In genomic region chr3:10471337-10471721, GRCh38 we compare ENCODE assay signal across 14 cellular contexts. TPM values are rescaled to one million over a fixed set of nuclear protein-coding genes. Genes with fewer than 3 reads are reported as not detected.
DNase-seq lines count a peak whose midpoint lies in the region; ATAC-seq and TF ChIP-seq lines count a peak whose summit lies in the region.
"Had no signal": no experiment of that assay in that cellular context is flagged by ENCODE, and none has a peak within 500 bp of the region (broad histone marks: within the 10 kb centered on the region; RNA-seq: fewer than 3 reads in every experiment).

No MANE protein-coding gene starts in this region.

- peaks cover 2% of the 10 kb centered on the region for H3K27me3 Mint-ChIP-seq in glutamatergic neuron (ENCODE audit: unreplicated experiment)

- no peaks in the 10 kb centered on the region for H3K9me3 ChIP-seq in gastrocnemius medialis
- H3K9me3 ChIP-seq in colonic mucosa = no peaks in the 10 kb centered on the region
- H3K9me3 ChIP-seq: BE2C, Peyer's patch had no signal

- no peak for TF ChIP-seq POLR2A in gastrocnemius medialis (IDR thresholded peaks at IDR 0.05)

- TF ChIP-seq CTCF in glutamatergic neuron (IDR thresholded peaks at IDR 0.05; ENCODE audit: partially characterized antibody, unreplicated experiment) = no peak
- no peak for TF ChIP-seq CTCF in gastrocnemius medialis (IDR thresholded peaks at IDR 0.05 in 4 of 5, conservative IDR thresholded peaks at IDR 0.05 in 1 of 5)
- no peak for TF ChIP-seq CTCF in colonic mucosa (IDR thresholded peaks at IDR 0.05)

- peaks cover 44 to 45% of the 10 kb centered on the region in 2 donors for H3K4me1 ChIP-seq in gastrocnemius medialis
- H3K4me1 ChIP-seq in colonic mucosa = no peaks in the 10 kb centered on the region
- H3K4me1 ChIP-seq: BE2C, Peyer's patch had no signal

- H3K27ac ChIP-seq in gastrocnemius medialis (peak overlapping the region; percentile 91 to 96 (median 94)), colonic mucosa (no peak overlapping the region)
- H3K27ac ChIP-seq: Peyer's patch had no signal

- DNase-seq in Right ventricle myocardium inferior (ENCODE audit: missing footprints) (peak; percentile 34), cardiac septum (ENCODE audit: low spot score) (no peak), NCI-H2227 treated with DMSO at 0.1 percent for 48 hours (lab: John Stamatoyannopoulos, UW) (peak; percentile 57), glutamatergic neuron (no peak), gastrocnemius medialis (peak in 1 of 2 donors; percentile 41), colonic mucosa (no peak)
- DNase-seq: BE2C; central memory CD4-positive, alpha-beta T cell; kidney glomerular epithelial cell; NCI-H2081; Peyer's patch had no signal

- ATAC-seq in Right ventricle myocardium inferior = no peak
- ATAC-seq in gastrocnemius medialis = peak in 1 of 2 donors; percentile 22
- ATAC-seq in GM19035 (IDR thresholded peaks at IDR 0.05; ENCODE audit: unreplicated experiment) = no peak
- no peak for ATAC-seq in HG02610 (IDR thresholded peaks at IDR 0.05; ENCODE audit: unreplicated experiment)
- ATAC-seq: esophagus mucosa had no signal

- peak overlapping the region; percentile 72 for H3K4me3 Mint-ChIP-seq in glutamatergic neuron (ENCODE audit: unreplicated experiment)

- in situ Hi-C loops in gastrocnemius medialis (cut with MboI; ENCODE audit: low sequenced_read_pairs in 4 of 4) = no loop called here

- intact Hi-C loops in Right ventricle myocardium inferior (cut with DNase I) = no loop called here
- intact Hi-C loops in cardiac septum (cut with DNase I) = no loop called here
- intact Hi-C loops in gastrocnemius medialis (cut with DNase I; ENCODE audit: low total_unique reads) = loop anchor here (5.0 kb wide), 1 partner anchor 46 kb away; no protein-coding TSS in a partner anchor
- intact Hi-C loops in colonic mucosa (cut with DNase I) = no loop called here

- H3K9ac ChIP-seq in colonic mucosa (ENCODE audit: low read depth in 2 of 2, low read length in 2 of 2) = no peak overlapping the region

- H3K27ac Mint-ChIP-seq in glutamatergic neuron (ENCODE audit: unreplicated experiment) = peak overlapping the region; percentile 93

- H3K36me3 ChIP-seq in gastrocnemius medialis (no peaks in the 10 kb centered on the region), colonic mucosa (no peaks in the 10 kb centered on the region)
- H3K36me3 ChIP-seq: BE2C, Peyer's patch had no signal

- peak overlapping the region in 3 of 4 donors; percentile 14 to 39 (median 14) for H3K4me3 ChIP-seq in gastrocnemius medialis
- H3K4me3 ChIP-seq in colonic mucosa = no peak overlapping the region
- H3K4me3 ChIP-seq: Peyer's patch had no signal

- no peaks in the 10 kb centered on the region for H3K36me3 Mint-ChIP-seq in glutamatergic neuron (ENCODE audit: unreplicated experiment)

- H3K4me1 Mint-ChIP-seq in glutamatergic neuron (ENCODE audit: low read depth, unreplicated experiment) = peaks cover 50% of the 10 kb centered on the region

- H3K9me3 Mint-ChIP-seq in glutamatergic neuron (ENCODE audit: unreplicated experiment) = peaks cover 9% of the 10 kb centered on the region

- H3K27me3 ChIP-seq in gastrocnemius medialis = no peaks in the 10 kb centered on the region
- H3K27me3 ChIP-seq in colonic mucosa = no peaks in the 10 kb centered on the region
- H3K27me3 ChIP-seq: BE2C, Peyer's patch had no signal

RNA-seq across cellular contexts. Expression of gene ATP2B2, which starts 34.1 kb away (rescaled TPM):
- total RNA-seq in Right ventricle myocardium inferior (0.14 TPM), cardiac septum (0.13 TPM), glutamatergic neuron (ENCODE audit: unreplicated experiment) (31.2 TPM), gastrocnemius medialis (1 to 10 TPM in 3 of 4 donors, under 1 TPM in 1; 0.31 to 2.9 (median 1.8) TPM), colonic mucosa (under 1 TPM; 0.07 to 0.11 TPM)
- total RNA-seq: Peyer's patch had no signal

Comparison
In these comparisons a context has a peak if more than half of its experiments do, and no peak if none do; other contexts are left out.
1. DNase-seq: peak in Right ventricle myocardium inferior (single experiment) and NCI-H2227 treated with DMSO at 0.1 percent for 48 hours (single experiment); none in cardiac septum (single experiment), glutamatergic neuron (single experiment) and colonic mucosa (single experiment).